Comparison of ENCODE assay signal across 8 cellular contexts in the genomic region with DNA sequence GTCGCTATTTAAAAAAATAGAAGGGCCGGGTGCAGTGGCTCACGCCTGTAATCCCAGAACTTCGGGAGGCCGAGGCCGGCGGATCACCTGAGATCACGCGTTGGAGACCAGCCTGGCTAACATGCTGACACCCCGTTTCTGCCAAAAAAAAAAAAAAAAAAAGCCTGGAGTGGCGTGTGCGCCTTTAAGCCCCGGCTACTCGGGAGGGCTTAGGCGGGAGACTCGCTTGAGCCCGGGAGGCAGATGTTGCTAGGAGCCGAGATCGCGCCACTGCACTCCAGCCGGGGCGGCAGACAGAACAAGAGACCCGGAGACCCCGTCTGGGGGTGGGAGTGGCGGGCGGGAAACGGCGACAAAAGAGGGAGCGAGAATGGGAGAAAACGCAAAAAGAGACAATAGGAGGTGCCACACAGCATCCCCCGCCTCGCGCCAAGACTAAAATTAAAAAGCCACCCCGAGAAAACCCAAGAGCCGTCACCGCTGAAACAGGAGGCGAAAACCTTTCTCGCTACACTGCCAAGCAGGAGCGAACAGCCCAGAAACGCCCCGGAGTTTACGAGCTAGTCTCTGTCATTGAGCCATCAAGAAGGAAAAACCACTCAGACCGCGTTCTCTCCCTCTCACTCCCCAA. TPM values are rescaled to one million over a fixed set of nuclear protein-coding genes. Genes with fewer than 3 reads are reported as not detected.
DNase-seq lines count a peak whose midpoint lies in the region; ATAC-seq and TF ChIP-seq lines count a peak whose summit lies in the region.
"Not testable (repeated sequence)": the region's sequence is repeated elsewhere in the genome, so short reads cannot be mapped to it uniquely, and the experiment has no call there.

No MANE protein-coding gene starts in this region.

- H3K27me3 ChIP-seq in upper lobe of left lung = not testable (repeated sequence)

- H3K4me1 Mint-ChIP-seq in natural killer cell treated with Interleukin-12 subunit alpha and Interleukin-12 subunit beta and Interleukin-15 and Interleukin-18, amount 100 ng/mL, for 72 hours (ENCODE audit: low read depth in 2 of 2) = not testable (repeated sequence)

- H3K4me3 Mint-ChIP-seq in natural killer cell treated with Interleukin-12 subunit alpha and Interleukin-12 subunit beta and Interleukin-15 and Interleukin-18, amount 100 ng/mL, for 72 hours = not testable (repeated sequence)

- peak in 2 of 4 donors; percentile 79 to 92 for TF ChIP-seq POLR2A in upper lobe of left lung (IDR thresholded peaks at IDR 0.05)

- H3K9me3 ChIP-seq in upper lobe of left lung = not testable (repeated sequence)

- not testable (repeated sequence) for H3K9me3 Mint-ChIP-seq in natural killer cell treated with Interleukin-12 subunit alpha and Interleukin-12 subunit beta and Interleukin-15 and Interleukin-18, amount 100 ng/mL, for 72 hours

- peak overlapping the region; percentile 74 to 75 for H3K27ac Mint-ChIP-seq in natural killer cell treated with Interleukin-12 subunit alpha and Interleukin-12 subunit beta and Interleukin-15 and Interleukin-18, amount 100 ng/mL, for 72 hours

- TF ChIP-seq EP300 in upper lobe of left lung (IDR thresholded peaks at IDR 0.05) = not testable (repeated sequence)

- peak overlapping the region in 2 of 4 donors; percentile 40 to 73 for H3K27ac ChIP-seq in upper lobe of left lung

- DNase-seq in activated CD4-positive, alpha-beta T cell treated with anti-CD3 and anti-CD28 coated beads for 24 hours (ENCODE audit: low read depth in 2 of 2) = peak; percentile 57 to 67
- DNase-seq in activated gamma-delta T cell treated with Interleukin-2 at 50 U/mL for 16 hours (peak; percentile 61), upper lobe of left lung (peak; percentile 42 to 92)
- peak; percentile 94 for DNase-seq in natural killer cell treated with Interleukin-12 subunit alpha and Interleukin-12 subunit beta and Interleukin-15 and Interleukin-18, amount 100 ng/mL, for 72 hours (ENCODE audit: low spot score)
- peak; percentile 63 to 78 for DNase-seq in stimulated activated CD4-positive, alpha-beta T cell treated with anti-CD3 and anti-CD28 coated beads, Interleukin-4, amount 100 ng/mL, for 4 hours

- ATAC-seq in GM18873 (IDR thresholded peaks at IDR 0.05; ENCODE audit: low FRiP score, unreplicated experiment) (peak; percentile 18), HG03159 (IDR thresholded peaks at IDR 0.05; ENCODE audit: unreplicated experiment) (peak; percentile 12), esophagus mucosa (peak; percentile 49), upper lobe of left lung (ENCODE audit: low FRiP score in 2 of 2) (peak in 1 of 2 donors; percentile 42)
- ATAC-seq in natural killer cell treated with Interleukin-12 subunit alpha and Interleukin-12 subunit beta and Interleukin-15 and Interleukin-18, amount 100 ng/mL, for 72 hours = peak in 1 of 2 donors; percentile 37

- TF ChIP-seq CTCF in upper lobe of left lung (IDR thresholded peaks at IDR 0.05) = not testable (repeated sequence)

- H3K4me3 ChIP-seq in upper lobe of left lung = peak overlapping the region in 1 of 4 donors; percentile 36

- not testable (repeated sequence) for H3K4me1 ChIP-seq in upper lobe of left lung

- not testable (repeated sequence) for H3K36me3 Mint-ChIP-seq in natural killer cell treated with Interleukin-12 subunit alpha and Interleukin-12 subunit beta and Interleukin-15 and Interleukin-18, amount 100 ng/mL, for 72 hours

- H3K27me3 Mint-ChIP-seq in natural killer cell treated with Interleukin-12 subunit alpha and Interleukin-12 subunit beta and Interleukin-15 and Interleukin-18, amount 100 ng/mL, for 72 hours = not testable (repeated sequence)

- WGBS in upper lobe of left lung, 2 donors = 0% methylated on average over 24 of the region's 44 CpGs; no CpG with 5 or more reads in 1 of the 2 donors

- H3K36me3 ChIP-seq in upper lobe of left lung = not testable (repeated sequence)

RNA-seq across cellular contexts. Expression of gene GRAP, which starts 16.7 kb away (rescaled TPM):
- 1.00 TPM for total RNA-seq in esophagus mucosa
- 10 to 100 TPM in 1 of 2 donors, 1 to 10 TPM in 1; 8.2 to 15.9 TPM for total RNA-seq in natural killer cell treated with Interleukin-12 subunit alpha and Interleukin-12 subunit beta and Interleukin-15 and Interleukin-18, amount 100 ng/mL, for 72 hours
- 10 to 100 TPM in 1 of 6 donors, 1 to 10 TPM in 5; 3.1 to 11.3 (median 4.8) TPM for total RNA-seq in upper lobe of left lung

RNA-seq across cellular contexts. Expression of gene FAM83G, which starts 58.9 kb away (rescaled TPM):
- total RNA-seq in esophagus mucosa (47.0 TPM), upper lobe of left lung (10 to 100 TPM in 4 of 6 donors, 1 to 10 TPM in 2; 3.1 to 17.2 (median 11.2) TPM)
- 1 to 10 TPM; 1.4 to 2.6 TPM for total RNA-seq in natural killer cell treated with Interleukin-12 subunit alpha and Interleukin-12 subunit beta and Interleukin-15 and Interleukin-18, amount 100 ng/mL, for 72 hours
